ENCODE assay signal across 2 cellular contexts in the genomic region with DNA sequence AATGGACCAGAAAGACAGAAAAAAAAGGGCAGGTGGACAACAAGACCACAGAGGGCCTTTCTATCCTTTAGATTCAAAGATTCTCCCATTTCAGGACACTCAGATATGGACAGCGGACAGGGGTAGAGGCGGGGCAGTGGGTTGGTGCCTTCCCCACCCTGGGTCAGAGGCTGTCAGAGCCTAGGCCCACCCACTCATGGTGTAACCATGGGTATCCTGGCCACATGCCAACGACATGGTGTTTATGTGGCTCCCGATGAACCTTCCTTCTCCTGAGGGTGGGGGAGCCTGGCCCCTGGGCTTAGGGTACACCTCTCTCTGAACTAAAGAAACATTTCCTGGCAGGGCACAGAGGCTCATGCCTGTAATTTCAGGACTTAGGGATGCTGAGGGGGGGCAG.
TF ChIP-seq lines count a peak whose summit lies in the region.

No MANE protein-coding gene starts in this region.

TF ChIP-seq in A549, 52 proteins besides CTCF, POLR2A, EP300 and RAD21:
- TF ChIP-seq RNF2 (IDR thresholded peaks at IDR 0.05; ENCODE audit: borderline replicate concordance, low read depth) (no peak), HOXB13 (CRISPR knock-in tag; IDR thresholded peaks at IDR 0.05; ENCODE audit: low read depth) (no peak), KDM5A (IDR thresholded peaks at IDR 0.05) (no peak)
- TF ChIP-seq, protein P1, sequence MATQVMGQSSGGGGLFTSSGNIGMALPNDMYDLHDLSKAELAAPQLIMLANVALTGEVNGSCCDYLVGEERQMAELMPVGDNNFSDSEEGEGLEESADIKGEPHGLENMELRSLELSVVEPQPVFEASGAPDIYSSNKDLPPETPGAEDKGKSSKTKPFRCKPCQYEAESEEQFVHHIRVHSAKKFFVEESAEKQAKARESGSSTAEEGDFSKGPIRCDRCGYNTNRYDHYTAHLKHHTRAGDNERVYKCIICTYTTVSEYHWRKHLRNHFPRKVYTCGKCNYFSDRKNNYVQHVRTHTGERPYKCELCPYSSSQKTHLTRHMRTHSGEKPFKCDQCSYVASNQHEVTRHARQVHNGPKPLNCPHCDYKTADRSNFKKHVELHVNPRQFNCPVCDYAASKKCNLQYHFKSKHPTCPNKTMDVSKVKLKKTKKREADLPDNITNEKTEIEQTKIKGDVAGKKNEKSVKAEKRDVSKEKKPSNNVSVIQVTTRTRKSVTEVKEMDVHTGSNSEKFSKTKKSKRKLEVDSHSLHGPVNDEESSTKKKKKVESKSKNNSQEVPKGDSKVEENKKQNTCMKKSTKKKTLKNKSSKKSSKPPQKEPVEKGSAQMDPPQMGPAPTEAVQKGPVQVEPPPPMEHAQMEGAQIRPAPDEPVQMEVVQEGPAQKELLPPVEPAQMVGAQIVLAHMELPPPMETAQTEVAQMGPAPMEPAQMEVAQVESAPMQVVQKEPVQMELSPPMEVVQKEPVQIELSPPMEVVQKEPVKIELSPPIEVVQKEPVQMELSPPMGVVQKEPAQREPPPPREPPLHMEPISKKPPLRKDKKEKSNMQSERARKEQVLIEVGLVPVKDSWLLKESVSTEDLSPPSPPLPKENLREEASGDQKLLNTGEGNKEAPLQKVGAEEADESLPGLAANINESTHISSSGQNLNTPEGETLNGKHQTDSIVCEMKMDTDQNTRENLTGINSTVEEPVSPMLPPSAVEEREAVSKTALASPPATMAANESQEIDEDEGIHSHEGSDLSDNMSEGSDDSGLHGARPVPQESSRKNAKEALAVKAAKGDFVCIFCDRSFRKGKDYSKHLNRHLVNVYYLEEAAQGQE (IDR thresholded peaks at IDR 0.05): peak; percentile 50; the same call in 1 of the 2 replicates

TF ChIP-seq in K562, 482 proteins besides CTCF, POLR2A, EP300 and RAD21:
- TF ChIP-seq, protein P2, sequence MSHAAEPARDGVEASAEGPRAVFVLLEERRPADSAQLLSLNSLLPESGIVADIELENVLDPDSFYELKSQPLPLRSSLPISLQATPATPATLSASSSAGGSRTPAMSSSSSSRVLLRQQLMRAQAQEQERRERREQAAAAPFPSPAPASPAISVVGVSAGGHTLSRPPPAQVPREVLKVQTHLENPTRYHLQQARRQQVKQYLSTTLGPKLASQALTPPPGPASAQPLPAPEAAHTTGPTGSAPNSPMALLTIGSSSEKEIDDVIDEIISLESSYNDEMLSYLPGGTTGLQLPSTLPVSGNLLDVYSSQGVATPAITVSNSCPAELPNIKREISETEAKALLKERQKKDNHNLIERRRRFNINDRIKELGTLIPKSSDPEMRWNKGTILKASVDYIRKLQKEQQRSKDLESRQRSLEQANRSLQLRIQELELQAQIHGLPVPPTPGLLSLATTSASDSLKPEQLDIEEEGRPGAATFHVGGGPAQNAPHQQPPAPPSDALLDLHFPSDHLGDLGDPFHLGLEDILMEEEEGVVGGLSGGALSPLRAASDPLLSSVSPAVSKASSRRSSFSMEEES (CRISPR knock-in tag; IDR thresholded peaks at IDR 0.05): no peak
- TF ChIP-seq, protein P3, sequence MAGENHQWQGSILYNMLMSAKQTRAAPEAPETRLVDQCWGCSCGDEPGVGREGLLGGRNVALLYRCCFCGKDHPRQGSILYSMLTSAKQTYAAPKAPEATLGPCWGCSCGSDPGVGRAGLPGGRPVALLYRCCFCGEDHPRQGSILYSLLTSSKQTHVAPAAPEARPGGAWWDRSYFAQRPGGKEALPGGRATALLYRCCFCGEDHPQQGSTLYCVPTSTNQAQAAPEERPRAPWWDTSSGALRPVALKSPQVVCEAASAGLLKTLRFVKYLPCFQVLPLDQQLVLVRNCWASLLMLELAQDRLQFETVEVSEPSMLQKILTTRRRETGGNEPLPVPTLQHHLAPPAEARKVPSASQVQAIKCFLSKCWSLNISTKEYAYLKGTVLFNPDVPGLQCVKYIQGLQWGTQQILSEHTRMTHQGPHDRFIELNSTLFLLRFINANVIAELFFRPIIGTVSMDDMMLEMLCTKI (IDR thresholded peaks at IDR 0.05; ENCODE audit: partially characterized antibody): no peak
- TF ChIP-seq NFIC (IDR thresholded peaks at IDR 0.05) (peak; percentile 59), SAFB2 (IDR thresholded peaks at IDR 0.05; ENCODE audit: borderline replicate concordance, low read depth, low read length, severe bottlenecking) (no peak), CHD1 (IDR thresholded peaks at IDR 0.05; ENCODE audit: low read length) (no peak)
- TF ChIP-seq, protein P4, sequence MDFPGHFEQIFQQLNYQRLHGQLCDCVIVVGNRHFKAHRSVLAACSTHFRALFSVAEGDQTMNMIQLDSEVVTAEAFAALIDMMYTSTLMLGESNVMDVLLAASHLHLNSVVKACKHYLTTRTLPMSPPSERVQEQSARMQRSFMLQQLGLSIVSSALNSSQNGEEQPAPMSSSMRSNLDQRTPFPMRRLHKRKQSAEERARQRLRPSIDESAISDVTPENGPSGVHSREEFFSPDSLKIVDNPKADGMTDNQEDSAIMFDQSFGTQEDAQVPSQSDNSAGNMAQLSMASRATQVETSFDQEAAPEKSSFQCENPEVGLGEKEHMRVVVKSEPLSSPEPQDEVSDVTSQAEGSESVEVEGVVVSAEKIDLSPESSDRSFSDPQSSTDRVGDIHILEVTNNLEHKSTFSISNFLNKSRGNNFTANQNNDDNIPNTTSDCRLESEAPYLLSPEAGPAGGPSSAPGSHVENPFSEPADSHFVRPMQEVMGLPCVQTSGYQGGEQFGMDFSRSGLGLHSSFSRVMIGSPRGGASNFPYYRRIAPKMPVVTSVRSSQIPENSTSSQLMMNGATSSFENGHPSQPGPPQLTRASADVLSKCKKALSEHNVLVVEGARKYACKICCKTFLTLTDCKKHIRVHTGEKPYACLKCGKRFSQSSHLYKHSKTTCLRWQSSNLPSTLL (IDR thresholded peaks at IDR 0.05): no peak
- TF ChIP-seq, protein P5, sequence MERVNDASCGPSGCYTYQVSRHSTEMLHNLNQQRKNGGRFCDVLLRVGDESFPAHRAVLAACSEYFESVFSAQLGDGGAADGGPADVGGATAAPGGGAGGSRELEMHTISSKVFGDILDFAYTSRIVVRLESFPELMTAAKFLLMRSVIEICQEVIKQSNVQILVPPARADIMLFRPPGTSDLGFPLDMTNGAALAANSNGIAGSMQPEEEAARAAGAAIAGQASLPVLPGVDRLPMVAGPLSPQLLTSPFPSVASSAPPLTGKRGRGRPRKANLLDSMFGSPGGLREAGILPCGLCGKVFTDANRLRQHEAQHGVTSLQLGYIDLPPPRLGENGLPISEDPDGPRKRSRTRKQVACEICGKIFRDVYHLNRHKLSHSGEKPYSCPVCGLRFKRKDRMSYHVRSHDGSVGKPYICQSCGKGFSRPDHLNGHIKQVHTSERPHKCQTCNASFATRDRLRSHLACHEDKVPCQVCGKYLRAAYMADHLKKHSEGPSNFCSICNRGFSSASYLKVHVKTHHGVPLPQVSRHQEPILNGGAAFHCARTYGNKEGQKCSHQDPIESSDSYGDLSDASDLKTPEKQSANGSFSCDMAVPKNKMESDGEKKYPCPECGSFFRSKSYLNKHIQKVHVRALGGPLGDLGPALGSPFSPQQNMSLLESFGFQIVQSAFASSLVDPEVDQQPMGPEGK (CRISPR knock-in tag; IDR thresholded peaks at IDR 0.05; ENCODE audit: borderline replicate concordance): no peak
- TF ChIP-seq, protein P6, sequence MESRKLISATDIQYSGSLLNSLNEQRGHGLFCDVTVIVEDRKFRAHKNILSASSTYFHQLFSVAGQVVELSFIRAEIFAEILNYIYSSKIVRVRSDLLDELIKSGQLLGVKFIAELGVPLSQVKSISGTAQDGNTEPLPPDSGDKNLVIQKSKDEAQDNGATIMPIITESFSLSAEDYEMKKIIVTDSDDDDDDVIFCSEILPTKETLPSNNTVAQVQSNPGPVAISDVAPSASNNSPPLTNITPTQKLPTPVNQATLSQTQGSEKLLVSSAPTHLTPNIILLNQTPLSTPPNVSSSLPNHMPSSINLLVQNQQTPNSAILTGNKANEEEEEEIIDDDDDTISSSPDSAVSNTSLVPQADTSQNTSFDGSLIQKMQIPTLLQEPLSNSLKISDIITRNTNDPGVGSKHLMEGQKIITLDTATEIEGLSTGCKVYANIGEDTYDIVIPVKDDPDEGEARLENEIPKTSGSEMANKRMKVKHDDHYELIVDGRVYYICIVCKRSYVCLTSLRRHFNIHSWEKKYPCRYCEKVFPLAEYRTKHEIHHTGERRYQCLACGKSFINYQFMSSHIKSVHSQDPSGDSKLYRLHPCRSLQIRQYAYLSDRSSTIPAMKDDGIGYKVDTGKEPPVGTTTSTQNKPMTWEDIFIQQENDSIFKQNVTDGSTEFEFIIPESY (CRISPR knock-in tag; IDR thresholded peaks at IDR 0.05): no peak
